13 cellular contexts compared by ENCODE assay signal in the genomic region with DNA sequence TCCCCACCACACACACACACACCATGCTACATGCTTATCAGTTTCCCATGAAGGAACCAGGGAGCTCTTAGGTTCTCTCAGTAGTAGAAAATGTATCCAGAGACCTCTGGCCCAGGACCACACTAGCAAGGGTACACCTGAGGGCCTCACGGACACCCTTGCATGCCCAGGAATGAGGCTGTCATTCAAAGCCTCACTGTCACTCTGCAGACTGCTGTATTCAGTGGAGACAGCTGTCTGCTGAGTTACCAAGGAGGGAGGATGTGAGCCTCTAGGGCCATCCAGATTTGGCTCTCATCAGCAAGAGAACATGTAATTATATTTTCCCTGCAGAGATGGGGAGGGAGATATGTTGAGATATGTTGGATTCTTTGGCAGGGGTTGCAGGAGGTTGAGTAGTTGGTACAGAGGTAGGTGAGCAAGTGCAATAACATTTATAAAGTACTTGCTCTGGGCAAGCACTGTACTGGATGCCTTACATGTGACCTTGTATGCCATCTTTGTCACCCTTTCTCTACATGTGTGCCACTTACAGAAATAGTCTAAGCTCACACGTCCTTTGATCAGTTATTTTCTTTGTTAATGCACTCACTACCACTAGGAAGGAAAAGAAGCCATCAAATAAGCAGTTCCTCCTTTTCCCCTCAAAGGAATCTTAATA.
DNase-seq lines count a peak whose midpoint lies in the region; ATAC-seq and TF ChIP-seq lines count a peak whose summit lies in the region.
"Had no signal": no experiment of that assay in that cellular context is flagged by ENCODE, and none has a peak within 500 bp of the region (broad histone marks: within the 10 kb centered on the region; RNA-seq: fewer than 3 reads in every experiment).

No MANE protein-coding gene starts in this region.

- ATAC-seq in left cardiac atrium (peak; percentile 62 to 88), right cardiac atrium (peak; percentile 67 to 70), aorta (ENCODE audit: low FRiP score) (peak; percentile 26), HG02642 (IDR thresholded peaks at IDR 0.05; ENCODE audit: poor library complexity, unreplicated experiment) (no peak), HG02885 (IDR thresholded peaks at IDR 0.05; ENCODE audit: poor library complexity, unreplicated experiment) (no peak)
- ATAC-seq: CD8-positive, alpha-beta T cell had no signal

- no peaks in the 10 kb centered on the region for H3K27me3 ChIP-seq in cardiac muscle cell
- no peaks in the 10 kb centered on the region for H3K27me3 ChIP-seq in right cardiac atrium (ENCODE audit: control insufficient read depth, insufficient read depth)
- no peaks in the 10 kb centered on the region for H3K27me3 ChIP-seq in aorta (ENCODE audit: control insufficient read depth in 1 of 2, insufficient read depth in 2 of 2, low read length in 1 of 2)
- H3K27me3 ChIP-seq: BLaER1 treated with 17β-estradiol and CSF1 and Interleukin-3, amounts not matched to agents 10 nM and 100 nM had no signal

- H3K4me3 ChIP-seq in cardiac muscle cell (no peak overlapping the region), right cardiac atrium (ENCODE audit: low read length) (no peak overlapping the region), aorta (ENCODE audit: low read length in 2 of 2) (no peak overlapping the region)
- H3K4me3 ChIP-seq: BLaER1 treated with 17β-estradiol and CSF1 and Interleukin-3, amounts not matched to agents 10 nM and 100 nM had no signal

- WGBS in right cardiac atrium: 56% methylated on average over 2 of the region's 2 CpGs
- 70 to 76% methylated on average over 2 of the region's 2 CpGs for WGBS in aorta, 2 donors

- peaks cover 78% of the 10 kb centered on the region for H3K36me3 ChIP-seq in cardiac muscle cell
- H3K36me3 ChIP-seq in aorta (ENCODE audit: control insufficient read depth in 1 of 2, insufficient read depth in 2 of 2, low read length in 1 of 2): peaks cover 0 to 8% of the 10 kb centered on the region in 2 donors
- H3K36me3 ChIP-seq: BLaER1 treated with 17β-estradiol and CSF1 and Interleukin-3, amounts not matched to agents 10 nM and 100 nM had no signal

- peak overlapping the region; percentile 24 for H3K27ac ChIP-seq in cardiac muscle cell
- peak overlapping the region; percentile 58 for H3K27ac ChIP-seq in right cardiac atrium (ENCODE audit: low read length)
- H3K27ac ChIP-seq in aorta (ENCODE audit: low read depth in 1 of 2, low read length in 2 of 2): no peak overlapping the region
- H3K27ac ChIP-seq: BLaER1 treated with 17β-estradiol and CSF1 and Interleukin-3, amounts not matched to agents 10 nM and 100 nM had no signal

- intact Hi-C loops in left cardiac atrium (cut with DNase I) (no loop called here), right cardiac atrium (cut with DNase I) (no loop called here), aorta (cut with DNase I) (no loop called here)

- no peak for TF ChIP-seq CTCF in cardiac muscle cell (IDR thresholded peaks at IDR 0.05; ENCODE audit: low read depth, low read length)

- no peaks in the 10 kb centered on the region for H3K4me1 ChIP-seq in cardiac muscle cell (ENCODE audit: low read depth)
- H3K4me1 ChIP-seq in right cardiac atrium (ENCODE audit: control insufficient read depth, insufficient read depth, low read length): no peaks in the 10 kb centered on the region
- H3K4me1 ChIP-seq in aorta (ENCODE audit: control insufficient read depth in 1 of 2, insufficient read depth in 2 of 2, low read length in 2 of 2): no peaks in the 10 kb centered on the region

- H3K9me3 ChIP-seq in cardiac muscle cell (ENCODE audit: low read depth): no peaks in the 10 kb centered on the region
- no peaks in the 10 kb centered on the region for H3K9me3 ChIP-seq in right cardiac atrium (ENCODE audit: control insufficient read depth, low read length)
- no peaks in the 10 kb centered on the region for H3K9me3 ChIP-seq in aorta (ENCODE audit: control insufficient read depth, low read length)
- H3K9me3 ChIP-seq: BLaER1 treated with 17β-estradiol and CSF1 and Interleukin-3, amounts not matched to agents 10 nM and 100 nM had no signal

- DNase-seq in cardiac muscle cell (ENCODE audit: low read depth in 1 of 2, low spot score in 1 of 2) (no peak), left cardiac atrium (no peak), right cardiac atrium (no peak), aorta (no peak), NCI-H1092 treated with DMSO at 0.1 percent for 48 hours (lab: John Stamatoyannopoulos, UW) (no peak)
- DNase-seq: Calu3; CD8-positive, alpha-beta T cell; DMS79 treated with DMSO at 0.1 percent for 48 hours; GF-D8; H9 had no signal

Comparison
In these comparisons a context has a peak if more than half of its experiments do, and no peak if none do; other contexts are left out.
1. H3K27ac ChIP-seq: peak in cardiac muscle cell (single experiment) and right cardiac atrium (single experiment); none in aorta (0 of 2).
2. ATAC-seq: peak in left cardiac atrium (2 of 2), right cardiac atrium (2 of 2) and aorta (single experiment); none in HG02642 (single experiment) and HG02885 (single experiment).